Comparison of ENCODE assay signal across 1 cellular context in the genomic region with DNA sequence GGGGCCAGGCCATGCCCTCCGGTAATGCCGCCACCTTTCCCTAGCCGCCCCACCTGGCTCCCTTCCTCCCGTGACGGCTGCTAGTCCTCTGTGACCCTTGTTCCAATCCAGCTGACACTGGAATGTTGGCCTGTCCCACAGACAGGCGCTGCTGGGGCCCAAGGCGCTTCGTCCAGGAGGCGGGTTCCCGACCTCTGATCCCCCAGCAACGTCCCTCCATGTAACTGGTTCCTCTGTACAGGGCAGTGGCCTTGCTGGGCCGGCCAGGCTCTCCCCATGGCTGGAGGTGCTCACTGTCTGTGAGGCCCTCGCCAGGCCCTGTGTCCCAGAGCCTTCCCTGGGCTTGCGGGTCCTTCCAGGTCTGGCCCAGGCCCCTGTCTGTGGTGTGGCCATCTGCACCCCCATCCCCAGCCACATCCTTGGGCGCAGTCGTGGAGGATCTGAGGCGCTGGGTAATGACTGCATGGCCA.
TF ChIP-seq lines count a peak whose summit lies in the region.

No MANE protein-coding gene starts in this region.

TF ChIP-seq in K562, 482 proteins besides CTCF, POLR2A, EP300 and RAD21:
- TF ChIP-seq RBM22 (IDR thresholded peaks at IDR 0.05; ENCODE audit: low read depth, low read length, poor library complexity, severe bottlenecking) (peak; percentile 50), SP2 (IDR thresholded peaks at IDR 0.05; ENCODE audit: extremely low read depth, low read depth, low read length, poor library complexity, severe bottlenecking) (no peak), ZNF143 (CRISPR knock-in tag; IDR thresholded peaks at IDR 0.05) (no peak)
